Comparison of ENCODE assay signal across 9 cellular contexts in genomic region chr1:17588048-17588781, GRCh38. TPM values are rescaled to one million over a fixed set of nuclear protein-coding genes. Genes with fewer than 3 reads are reported as not detected.
A peak's percentile ranks its signal among the peaks of the same experiment; 100 is the strongest.
DNase-seq lines count a peak whose midpoint lies in the region; ATAC-seq, FAIRE-seq and TF ChIP-seq lines count a peak whose summit lies in the region.
"Had no signal": no experiment of that assay in that cellular context is flagged by ENCODE, and none has a peak within 500 bp of the region (broad histone marks: within the 10 kb centered on the region; RNA-seq: fewer than 3 reads in every experiment).

No MANE protein-coding gene starts in this region.

- H3K9me3 ChIP-seq in heart right ventricle = no peaks in the 10 kb centered on the region
- H3K9me3 ChIP-seq in gastrocnemius medialis = no peaks in the 10 kb centered on the region

- 28 to 29% methylated on average over 13 of the region's 13 CpGs for WGBS in heart right ventricle, 2 donors

- H3K27me3 ChIP-seq in heart right ventricle (no peaks in the 10 kb centered on the region), gastrocnemius medialis (no peaks in the 10 kb centered on the region)

- H3K4me3 ChIP-seq in heart right ventricle (peak overlapping the region in 9 of 10 donors; percentile 8 to 46 (median 35)), gastrocnemius medialis (peak overlapping the region in 1 of 4 donors; percentile 9)

- no peak for FAIRE-seq in D721Med (lab: Jason Lieb, UNC)

- no peak for TF ChIP-seq CTCF in heart right ventricle (IDR thresholded peaks at IDR 0.05)
- no peak for TF ChIP-seq CTCF in gastrocnemius medialis (IDR thresholded peaks at IDR 0.05 in 4 of 5, conservative IDR thresholded peaks at IDR 0.05 in 1 of 5)
- TF ChIP-seq CTCF in D721Med (IDR thresholded peaks at IDR 0.05; ENCODE audit: insufficient read depth, missing control alignments) = no peak

- peak; percentile 16 for DNase-seq in HCEC 1CT
- DNase-seq in T1000 (lab: John Stamatoyannopoulos, UW) = peak; percentile 72
- DNase-seq in heart right ventricle = peak; percentile 70 to 76
- DNase-seq in gastrocnemius medialis = no peak
- DNase-seq in effector CD8-positive, alpha-beta T cell (lab: John Stamatoyannopoulos, UW) = no peak
- DNase-seq in D721Med (ENCODE audit: insufficient read length, low spot score) = no peak

- peaks cover 22 to 72% (median 47%) of the 10 kb centered on the region in 9 donors for H3K4me1 ChIP-seq in heart right ventricle
- peaks cover 20 to 23% of the 10 kb centered on the region in 2 donors for H3K4me1 ChIP-seq in gastrocnemius medialis

- peak; percentile 80 to 94 (median 90) for ATAC-seq in heart right ventricle
- peak in 1 of 2 donors; percentile 36 for ATAC-seq in gastrocnemius medialis
- no peak for ATAC-seq in HG03135 (IDR thresholded peaks at IDR 0.05; ENCODE audit: unreplicated experiment)
- no peak for ATAC-seq in HG02763 (IDR thresholded peaks at IDR 0.05; ENCODE audit: unreplicated experiment)

- peak overlapping the region; percentile 58 to 94 (median 84) for H3K27ac ChIP-seq in heart right ventricle
- peak overlapping the region; percentile 67 to 82 (median 76) for H3K27ac ChIP-seq in gastrocnemius medialis

- no peaks in the 10 kb centered on the region for H3K36me3 ChIP-seq in heart right ventricle
- no peaks in the 10 kb centered on the region for H3K36me3 ChIP-seq in gastrocnemius medialis

- intact Hi-C loops in heart right ventricle (cut with DNase I) = loop anchor here in 2 of 10 donors (5.0 kb wide), 2 partner anchors 51 to 56 kb away; partner anchors contain the start of gene ARHGEF10L (in 1 of the 2)
- intact Hi-C loops in gastrocnemius medialis (cut with DNase I; ENCODE audit: low total_unique reads) = no loop called here

- in situ Hi-C loops in gastrocnemius medialis (cut with MboI; ENCODE audit: low sequenced_read_pairs in 4 of 4) = no loop called here

- TF ChIP-seq POLR2A in gastrocnemius medialis (IDR thresholded peaks at IDR 0.05) = no peak

RNA-seq across cellular contexts. Expression of gene ARHGEF10L, which starts 48.7 kb away (rescaled TPM):
- total RNA-seq in heart right ventricle (10 to 100 TPM; 45.4 to 65.0 (median 49.4) TPM), gastrocnemius medialis (100 to 1,000 TPM in 1 of 4 donors, 10 to 100 TPM in 3; 21.2 to 111 (median 73.8) TPM)
- polyA plus RNA-seq in heart right ventricle = 10 to 100 TPM; 52.8 to 68.4 TPM
- total RNA-seq: T-helper 1 cell treated with Interleukin-12 subunit alpha and Interleukin-12 subunit beta and Interleukin-4 antibody, amounts not matched to agents 30 ng/mL and 1 ng/mL, for 36 hours had no signal

Comparison
In these comparisons a context has a peak if more than half of its experiments do, and no peak if none do; other contexts are left out.
1. DNase-seq: peak in HCEC 1CT (single experiment), T1000 (single experiment) and heart right ventricle (2 of 2); none in gastrocnemius medialis (0 of 2), effector CD8-positive, alpha-beta T cell (single experiment) and D721Med (single experiment).
2. ATAC-seq: peak in heart right ventricle (8 of 8); none in HG03135 (single experiment) and HG02763 (single experiment).